ENCODE assay signal across 9 cellular contexts in the genomic region with DNA sequence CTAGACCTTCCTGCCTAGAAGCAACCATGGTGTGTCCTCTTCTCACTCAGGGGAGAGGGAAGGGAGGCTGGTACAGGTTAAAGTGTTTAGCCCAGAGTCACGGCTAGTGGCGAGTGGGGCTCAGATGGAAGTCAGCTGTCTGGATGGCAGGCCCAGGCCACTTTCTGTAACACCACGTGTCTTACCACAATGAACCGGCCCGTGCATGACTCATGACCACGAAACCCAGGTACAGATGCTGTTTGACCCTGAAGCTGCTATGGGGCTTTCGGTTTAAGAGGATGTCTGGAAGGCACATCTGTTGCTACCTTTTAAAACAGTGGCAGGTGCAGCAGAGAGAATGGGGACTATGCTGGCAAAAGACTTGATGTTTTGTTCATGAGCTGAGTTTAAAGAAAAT.
DNase-seq lines count a peak whose midpoint lies in the region; ATAC-seq and TF ChIP-seq lines count a peak whose summit lies in the region.
"Had no signal": no experiment of that assay in that cellular context is flagged by ENCODE, and none has a peak within 500 bp of the region (broad histone marks: within the 10 kb centered on the region; RNA-seq: fewer than 3 reads in every experiment).

No MANE protein-coding gene starts in this region.

- peak; percentile 24 for DNase-seq in AG10803 (ENCODE audit: low read depth)
- DNase-seq in activated T-cell treated with anti-CD3 and anti-CD28 coated beads for 24 hours (ENCODE audit: low read depth) = peak; percentile 41
- DNase-seq in skeletal muscle cell (ENCODE audit: low read depth) = peak; percentile 37
- no peak for DNase-seq in 8988T
- no peak for DNase-seq in NCI-H748 (lab: John Stamatoyannopoulos, UW; ENCODE audit: unreplicated experiment)
- no peak for DNase-seq in HCEC 1CT

- no peak overlapping the region for H3K4me3 ChIP-seq in AG10803 (ENCODE audit: low read length)
- no peak overlapping the region for H3K4me3 ChIP-seq in skeletal muscle cell (ENCODE audit: low read depth, low read length)
- H3K4me3 ChIP-seq: ovary had no signal

- no peak for TF ChIP-seq CTCF in AG10803 (conservative IDR thresholded peaks at IDR 0.05; ENCODE audit: low read length)

- ATAC-seq in GM21360 (IDR thresholded peaks at IDR 0.05; ENCODE audit: unreplicated experiment) (peak; percentile 82), HG03558 (IDR thresholded peaks at IDR 0.05; ENCODE audit: extremely low read depth, unreplicated experiment) (peak; percentile 97)

Comparison
In these comparisons a context has a peak if more than half of its experiments do, and no peak if none do; other contexts are left out.
1. DNase-seq: peak in AG10803 (single experiment), activated T-cell treated with anti-CD3 and anti-CD28 coated beads for 24 hours (single experiment) and skeletal muscle cell (single experiment); none in 8988T (single experiment), NCI-H748 (single experiment) and HCEC 1CT (single experiment).